15 cellular contexts compared by ENCODE assay signal in the genomic region with DNA sequence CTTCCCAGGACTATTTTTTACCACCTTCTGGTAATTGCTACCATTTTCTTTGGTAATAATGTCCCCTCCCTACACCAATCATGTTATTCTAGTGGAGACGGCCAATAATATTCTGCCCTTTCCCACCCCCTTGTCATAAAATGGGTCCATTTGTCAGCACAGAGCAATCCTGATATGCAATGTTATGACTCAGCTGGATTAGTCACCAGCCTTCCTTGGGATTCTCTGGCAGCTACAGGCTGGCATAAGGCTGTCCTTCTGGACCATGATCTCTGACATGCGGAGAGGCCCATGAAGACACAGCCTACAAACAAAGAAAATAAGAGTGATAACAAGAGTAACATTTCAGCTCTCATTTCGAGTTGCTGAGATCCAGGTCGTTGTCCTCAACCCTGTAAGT.
DNase-seq lines count a peak whose midpoint lies in the region; ATAC-seq and TF ChIP-seq lines count a peak whose summit lies in the region.
"Had no signal": no experiment of that assay in that cellular context is flagged by ENCODE, and none has a peak within 500 bp of the region (broad histone marks: within the 10 kb centered on the region; RNA-seq: fewer than 3 reads in every experiment).

No MANE protein-coding gene starts in this region.

- no peaks in the 10 kb centered on the region for H4K20me1 ChIP-seq in mammary epithelial cell (ENCODE audit: insufficient read depth, low read length)

- H3K4me1 ChIP-seq in mammary epithelial cell (ENCODE audit: insufficient read depth, low read length), result peaks cover 24% of the 10 kb centered on the region
- H3K4me1 ChIP-seq: upper lobe of right lung had no signal

- DNase-seq in AG10803 (ENCODE audit: low read depth) (peak; percentile 2), HT1080 (ENCODE audit: low read depth) (peak; percentile 90), mammary epithelial cell (peak; percentile 52), kidney tubule cell (ENCODE audit: low spot score) (peak; percentile 84), UCSD-AML1 (lab: John Stamatoyannopoulos, UW; ENCODE audit: unreplicated experiment) (no peak)
- no peak for DNase-seq in activated CD4-positive, alpha-beta memory T cell treated with anti-CD3 and anti-CD28 coated beads, Interleukin-2, amount 10 ng/mL, durations not matched to agents 7 days and 5 days
- DNase-seq: activated CD4-positive, alpha-beta T cell treated with anti-CD3 and anti-CD28 coated beads, Interleukin-2, amount 10 ng/mL, durations not matched to agents 24 days and 14 days; activated effector memory CD4-positive, alpha-beta T cell treated with anti-CD3 and anti-CD28 coated beads, Interleukin-2, amount 50 U/mL, for 16 hours; kidney; NCI-H1436; upper lobe of right lung had no signal

- no peak overlapping the region for H3K4me3 ChIP-seq in AG10803 (ENCODE audit: low read length)
- no peak overlapping the region for H3K4me3 ChIP-seq in mammary epithelial cell (replicated peaks in 1 of 3; ENCODE audit: insufficient read depth in 1 of 3, low read depth in 2 of 3, low read length in 3 of 3)
- H3K4me3 ChIP-seq: upper lobe of right lung had no signal

- no peak overlapping the region for H3K9ac ChIP-seq in mammary epithelial cell (ENCODE audit: insufficient read depth, low read length)

- no peak overlapping the region for H3K4me2 ChIP-seq in mammary epithelial cell (ENCODE audit: insufficient read depth, low read depth, low read length)

- no peak for TF ChIP-seq CTCF in AG10803 (conservative IDR thresholded peaks at IDR 0.05; ENCODE audit: low read length)
- no peak for TF ChIP-seq CTCF in mammary epithelial cell (conservative IDR thresholded peaks at IDR 0.05 in 1 of 2, IDR thresholded peaks at IDR 0.05 in 1 of 2; ENCODE audit: extremely low read depth in 1 of 2, insufficient read depth in 1 of 2, low read depth in 1 of 2, low read length in 2 of 2)

- no TSS peak for BruUV-seq in mammary epithelial cell (replicated peaks; lab: Mats Ljungman, UMichigan)

- no peaks in the 10 kb centered on the region for H3K36me3 Mint-ChIP-seq in activated CD4-positive, alpha-beta memory T cell treated with anti-CD3 and anti-CD28 coated beads, Interleukin-2, amount 10 ng/mL, durations not matched to agents 7 days and 5 days (ENCODE audit: low read depth)

- no peaks in the 10 kb centered on the region for H3K27me3 Mint-ChIP-seq in activated CD4-positive, alpha-beta memory T cell treated with anti-CD3 and anti-CD28 coated beads, Interleukin-2, amount 10 ng/mL, durations not matched to agents 7 days and 5 days
- H3K27me3 Mint-ChIP-seq: activated CD4-positive, alpha-beta T cell treated with anti-CD3 and anti-CD28 coated beads, Interleukin-2, amount 10 ng/mL, durations not matched to agents 24 days and 14 days had no signal

- ATAC-seq in GM21390 (IDR thresholded peaks at IDR 0.05; ENCODE audit: unreplicated experiment) (no peak), HG02852 (IDR thresholded peaks at IDR 0.05; ENCODE audit: unreplicated experiment) (no peak)
- ATAC-seq: upper lobe of right lung had no signal

- H2AFZ ChIP-seq in mammary epithelial cell (ENCODE audit: low read depth, low read length), result no peak overlapping the region

- H3K4me3 Mint-ChIP-seq in activated CD4-positive, alpha-beta memory T cell treated with anti-CD3 and anti-CD28 coated beads, Interleukin-2, amount 10 ng/mL, durations not matched to agents 7 days and 5 days, result no peak overlapping the region
- H3K4me3 Mint-ChIP-seq: activated CD4-positive, alpha-beta T cell treated with anti-CD3 and anti-CD28 coated beads, Interleukin-2, amount 10 ng/mL, durations not matched to agents 24 days and 14 days; central memory CD8-positive, alpha-beta T cell; nephron had no signal

- dilution Hi-C loops in mammary epithelial cell (cut with HindIII; ENCODE audit: low sequenced_read_pairs), result no loop called here

- H3K9me3 Mint-ChIP-seq in activated CD4-positive, alpha-beta memory T cell treated with anti-CD3 and anti-CD28 coated beads, Interleukin-2, amount 10 ng/mL, durations not matched to agents 7 days and 5 days, result no peaks in the 10 kb centered on the region
- H3K9me3 Mint-ChIP-seq: activated CD4-positive, alpha-beta T cell treated with anti-CD3 and anti-CD28 coated beads, Interleukin-2, amount 10 ng/mL, durations not matched to agents 24 days and 14 days; central memory CD8-positive, alpha-beta T cell; nephron had no signal

- POLR2A ChIA-PET in activated CD4-positive, alpha-beta memory T cell treated with anti-CD3 and anti-CD28 coated beads, Interleukin-2, amount 10 ng/mL, durations not matched to agents 7 days and 5 days (lab: Charles Lee), result no interaction called here

- CTCF ChIA-PET in mammary epithelial cell (lab: Charles Lee; ENCODE audit: low non-redundant PET), result no interaction called here
- CTCF ChIA-PET in activated CD4-positive, alpha-beta memory T cell treated with anti-CD3 and anti-CD28 coated beads, Interleukin-2, amount 10 ng/mL, durations not matched to agents 7 days and 5 days (lab: Charles Lee), result no interaction called here

- no peaks in the 10 kb centered on the region for H3K27me3 ChIP-seq in mammary epithelial cell (ENCODE audit: insufficient read depth, low read length)
- H3K27me3 ChIP-seq: upper lobe of right lung had no signal

- no peak overlapping the region for H3K27ac Mint-ChIP-seq in activated CD4-positive, alpha-beta memory T cell treated with anti-CD3 and anti-CD28 coated beads, Interleukin-2, amount 10 ng/mL, durations not matched to agents 7 days and 5 days
- H3K27ac Mint-ChIP-seq: activated CD4-positive, alpha-beta T cell treated with anti-CD3 and anti-CD28 coated beads, Interleukin-2, amount 10 ng/mL, durations not matched to agents 24 days and 14 days; nephron had no signal

- in situ Hi-C loops in mammary epithelial cell (cut with MboI; ENCODE audit: low sequenced_read_pairs in 2 of 2), result no loop called here

- 76% methylated on average over 4 of the region's 4 CpGs for WGBS in mammary epithelial cell (ENCODE audit: low coverage, missing lambda C conversion rate)

- H3K4me1 Mint-ChIP-seq in activated CD4-positive, alpha-beta memory T cell treated with anti-CD3 and anti-CD28 coated beads, Interleukin-2, amount 10 ng/mL, durations not matched to agents 7 days and 5 days, result no peaks in the 10 kb centered on the region
- H3K4me1 Mint-ChIP-seq: activated CD4-positive, alpha-beta T cell treated with anti-CD3 and anti-CD28 coated beads, Interleukin-2, amount 10 ng/mL, durations not matched to agents 24 days and 14 days; central memory CD8-positive, alpha-beta T cell had no signal

- H3K79me2 ChIP-seq in mammary epithelial cell (ENCODE audit: insufficient read depth, low read length), result no peaks in the 10 kb centered on the region

- no peak overlapping the region for H3K27ac ChIP-seq in mammary epithelial cell (ENCODE audit: insufficient read depth, low read depth, low read length)
- H3K27ac ChIP-seq: upper lobe of right lung had no signal

- H3K36me3 ChIP-seq in mammary epithelial cell (ENCODE audit: insufficient read depth, low read length), result no peaks in the 10 kb centered on the region
- H3K36me3 ChIP-seq: upper lobe of right lung had no signal

- intact Hi-C loops in mammary epithelial cell (cut with micrococcal nuclease), result no loop called here

- H3K9me3 ChIP-seq in mammary epithelial cell (replicated peaks; ENCODE audit: insufficient read depth, low read length), result no peaks in the 10 kb centered on the region
- H3K9me3 ChIP-seq: upper lobe of right lung had no signal

Comparison
In these comparisons a context has a peak if more than half of its experiments do, and no peak if none do; other contexts are left out.
1. DNase-seq: peak in AG10803 (single experiment), HT1080 (single experiment), mammary epithelial cell (single experiment) and kidney tubule cell (single experiment); none in activated CD4-positive, alpha-beta memory T cell treated with anti-CD3 and anti-CD28 coated beads, Interleukin-2, amount 10 ng/mL, durations not matched to agents 7 days and 5 days (single experiment) and UCSD-AML1 (single experiment).